In genomic region chr2:11656671-11657101, GRCh38 we compare ENCODE assay signal across 27 cellular contexts. TPM values are rescaled to one million over a fixed set of nuclear protein-coding genes. Genes with fewer than 3 reads are reported as not detected.
DNase-seq lines count a peak whose midpoint lies in the region; TF ChIP-seq lines count a peak whose summit lies in the region.
"Had no signal": no experiment of that assay in that cellular context is flagged by ENCODE, and none has a peak within 500 bp of the region (broad histone marks: within the 10 kb centered on the region; RNA-seq: fewer than 3 reads in every experiment).

No MANE protein-coding gene starts in this region.

- no peak for TF ChIP-seq POLR2A in transverse colon (IDR thresholded peaks at IDR 0.05)

- H3K36me3 ChIP-seq in colonic mucosa (no peaks in the 10 kb centered on the region), transverse colon (no peaks in the 10 kb centered on the region)
- H3K36me3 ChIP-seq: esophagus muscularis mucosa, heart left ventricle, ovary, upper lobe of left lung had no signal

- H3K4me3 ChIP-seq in colonic mucosa = no peak overlapping the region
- no peak overlapping the region for H3K4me3 ChIP-seq in transverse colon
- H3K4me3 ChIP-seq: esophagus muscularis mucosa, heart left ventricle, lung, ovary, SK-N-MC, upper lobe of left lung had no signal

- no peak overlapping the region for H3K9ac ChIP-seq in colonic mucosa (ENCODE audit: low read depth in 2 of 2, low read length in 2 of 2)

- TF ChIP-seq EP300 in transverse colon (IDR thresholded peaks at IDR 0.05; ENCODE audit: low read depth) = no peak

- no peaks in the 10 kb centered on the region for H3K9me3 ChIP-seq in colonic mucosa
- no peaks in the 10 kb centered on the region for H3K9me3 ChIP-seq in transverse colon
- H3K9me3 ChIP-seq: esophagus muscularis mucosa, heart left ventricle, ovary, upper lobe of left lung had no signal

- H3K4me1 ChIP-seq in colonic mucosa (no peaks in the 10 kb centered on the region), transverse colon (no peaks in the 10 kb centered on the region)
- H3K4me1 ChIP-seq: esophagus muscularis mucosa, foreskin keratinocyte, upper lobe of left lung had no signal

- no peak overlapping the region for H3K27ac ChIP-seq in colonic mucosa
- no peak overlapping the region for H3K27ac ChIP-seq in transverse colon
- H3K27ac ChIP-seq: esophagus muscularis mucosa, foreskin keratinocyte, heart left ventricle, ovary, SK-N-MC, upper lobe of left lung had no signal

- WGBS in transverse colon (ENCODE audit: low coverage in 1 of 2), 2 donors = 42 to 66% methylated on average over 4 to 31 of the region's 31 CpGs

- intact Hi-C loops in colonic mucosa (cut with DNase I) = no loop called here
- intact Hi-C loops in transverse colon (cut with DNase I; ENCODE audit: low total_unique reads) = no loop called here

- no peak for TF ChIP-seq CTCF in colonic mucosa (IDR thresholded peaks at IDR 0.05)
- no peak for TF ChIP-seq CTCF in transverse colon (IDR thresholded peaks at IDR 0.05)

- H3K27me3 ChIP-seq in colonic mucosa = no peaks in the 10 kb centered on the region
- H3K27me3 ChIP-seq in transverse colon = no peaks in the 10 kb centered on the region
- H3K27me3 ChIP-seq: ovary, upper lobe of left lung had no signal

- in situ Hi-C loops in transverse colon (cut with MboI; ENCODE audit: low pct_ligation_motif_present in 1 of 4, low pct_unique_long_range_greater_than_20kb in 1 of 4, low sequenced_read_pairs in 3 of 4) = no loop called here

- DNase-seq in HuH-7.5 (ENCODE audit: low spot score) = peak; percentile 46
- peak; percentile 70 for DNase-seq in colonic mucosa
- DNase-seq in mucosa of gallbladder (ENCODE audit: low spot score) = peak; percentile 26
- peak; percentile 51 for DNase-seq in transverse colon
- no peak for DNase-seq in occipital lobe (lab: John Stamatoyannopoulos, UW)
- DNase-seq in SK-N-DZ (ENCODE audit: low spot score) = no peak
- DNase-seq in NCI-H2227 (lab: John Stamatoyannopoulos, UW; ENCODE audit: unreplicated experiment) = no peak
- DNase-seq: activated CD4-positive, alpha-beta memory T cell treated with anti-CD3 and anti-CD28 coated beads for 36 hours; activated CD4-positive, CD25-positive, alpha-beta regulatory T cell treated with anti-CD3 and anti-CD28 coated beads, Interleukin-2, amount 50 U/mL, for 72 hours; activated CD8-positive, alpha-beta memory T cell treated with anti-CD3 and anti-CD28 coated beads, Interleukin-2, amount 50 U/mL, for 4 hours; activated naive CD4-positive, alpha-beta T cell; central memory CD4-positive, alpha-beta T cell; DMS79; foreskin keratinocyte; GDM1; heart left ventricle; kidney; NCI-H1092 treated with DMSO at 0.1 percent for 48 hours; NCI-H1694 treated with DMSO at 0.1 percent for 48 hours; stimulated activated CD4-positive, alpha-beta T cell treated with anti-CD3 and anti-CD28 coated beads, Interleukin-4, amount 100 ng/mL, for 1 hour had no signal

RNA-seq across cellular contexts. Expression of gene NTSR2, which starts 13.3 kb away (rescaled TPM):
- total RNA-seq in colonic mucosa (not detected), mucosa of gallbladder (not detected), transverse colon (not detected), occipital lobe (0.31 TPM)
- polyA plus RNA-seq in SK-N-DZ (2014; cell fraction: cytosol; rRNA removed) = not detected in 2 replicates
- not detected in 2 replicates for polyA plus RNA-seq in SK-N-DZ (2014; cell fraction: nucleus; rRNA removed)
- total RNA-seq: activated CD4-positive, alpha-beta memory T cell treated with anti-CD3 and anti-CD28 coated beads for 36 hours; esophagus muscularis mucosa; foreskin keratinocyte; kidney; lung; NCI-H460; upper lobe of left lung had no signal
- polyA plus RNA-seq: CD14-positive monocyte, foreskin keratinocyte, lung had no signal

Comparison
In these comparisons a context has a peak if more than half of its experiments do, and no peak if none do; other contexts are left out.
1. DNase-seq: peak in HuH-7.5 (single experiment), colonic mucosa (single experiment), mucosa of gallbladder (single experiment) and transverse colon (single experiment); none in occipital lobe (single experiment), SK-N-DZ (single experiment) and NCI-H2227 (single experiment).